ENCODE assay signal across 2 cellular contexts in the genomic region with DNA sequence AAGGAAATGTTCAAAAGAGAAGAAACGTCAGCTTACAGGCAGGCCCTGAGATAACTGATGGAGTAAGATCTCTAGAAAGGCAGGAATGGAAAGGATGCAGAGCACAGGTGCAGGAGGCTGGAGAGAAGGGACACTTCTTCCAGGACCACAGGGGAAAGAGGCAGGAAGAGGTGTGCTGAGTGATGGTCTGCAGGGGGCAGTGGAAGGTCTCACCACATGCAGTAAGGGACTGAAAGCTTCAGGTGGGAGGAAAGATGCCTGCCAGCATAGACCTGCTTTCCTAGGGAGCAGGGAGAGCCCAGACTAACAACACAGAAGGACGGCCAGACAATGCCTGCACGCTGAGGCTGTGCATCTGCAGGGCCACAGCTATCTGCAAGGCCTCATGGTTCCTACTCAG.
TF ChIP-seq lines count a peak whose summit lies in the region.

No MANE protein-coding gene starts in this region.

TF ChIP-seq in H1, 55 proteins besides CTCF, POLR2A, EP300 and RAD21:
- TF ChIP-seq BCL11A (IDR thresholded peaks at IDR 0.05; ENCODE audit: low read depth in 2 of 2, low read length in 2 of 2) (no peak), YY1 (IDR thresholded peaks at IDR 0.05; ENCODE audit: low read depth, low read length) (no peak), HDAC2 (IDR thresholded peaks at IDR 0.05; ENCODE audit: borderline replicate concordance in 1 of 2, low read depth in 2 of 2, low read length in 2 of 2) (no peak), USF2 (IDR thresholded peaks at IDR 0.05; ENCODE audit: low read length) (no peak), TAF7 (optimal IDR thresholded peaks at IDR 0.05; ENCODE audit: borderline replicate concordance, low read depth, low read length) (no peak), TEAD4 (IDR thresholded peaks at IDR 0.05; ENCODE audit: low read depth, low read length) (no peak), ASH2L (IDR thresholded peaks at IDR 0.05; ENCODE audit: low read length) (no peak), SP1 (IDR thresholded peaks at IDR 0.05; ENCODE audit: low read depth, low read length) (no peak), RXRA (IDR thresholded peaks at IDR 0.05; ENCODE audit: insufficient read depth, low read depth, low read length) (no peak), KDM5A (IDR thresholded peaks at IDR 0.05; ENCODE audit: low read length) (no peak), POU5F1 (IDR thresholded peaks at IDR 0.05; ENCODE audit: low read depth, low read length) (no peak), CTBP2 (IDR thresholded peaks at IDR 0.05; ENCODE audit: borderline replicate concordance, insufficient read depth, insufficient read length, low read length) (no peak)

TF ChIP-seq in HepG2, 621 proteins besides CTCF, POLR2A, EP300 and RAD21:
- TF ChIP-seq STAG1 (CRISPR knock-in tag; IDR thresholded peaks at IDR 0.05) (peak; percentile 75), ZNF703 (CRISPR knock-in tag; IDR thresholded peaks at IDR 0.05; ENCODE audit: borderline replicate concordance) (no peak), SMAD3 (CRISPR knock-in tag; IDR thresholded peaks at IDR 0.05) (no peak)
TF ChIP-seq in HepG2: peak in this region for 1.
